Comparison of ENCODE assay signal across 11 cellular contexts in the genomic region with DNA sequence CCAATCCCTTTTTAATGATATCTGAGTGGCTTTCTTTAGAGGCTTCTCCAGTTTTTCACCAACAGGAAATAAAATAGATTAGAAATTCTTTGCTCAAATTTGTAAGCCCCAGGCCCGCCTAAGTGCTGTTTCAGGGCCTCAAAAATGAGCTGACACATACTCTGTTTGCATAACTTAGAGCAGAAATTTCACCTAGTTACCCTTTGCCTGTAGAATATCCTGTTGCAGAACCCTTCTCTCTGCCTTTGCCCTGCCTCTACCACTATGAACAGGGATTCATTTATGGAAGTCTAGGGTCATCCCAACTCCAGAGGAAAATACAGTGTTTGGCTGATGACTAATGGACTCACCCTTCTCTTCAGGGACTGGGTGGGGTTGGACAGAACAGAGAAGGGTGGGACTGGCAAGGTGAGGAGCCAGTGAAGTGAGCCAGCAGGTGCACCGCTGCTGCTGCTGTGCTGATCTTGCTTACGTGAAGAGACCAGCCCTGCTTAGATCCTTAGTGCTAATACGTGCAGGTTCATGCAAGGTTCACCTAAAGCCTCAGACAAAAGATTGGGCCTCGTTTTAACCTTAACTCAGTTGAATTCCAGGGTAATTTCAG. TPM values are rescaled to one million over a fixed set of nuclear protein-coding genes. Genes with fewer than 3 reads are reported as not detected.
DNase-seq lines count a peak whose midpoint lies in the region; ATAC-seq and TF ChIP-seq lines count a peak whose summit lies in the region.
"Had no signal": no experiment of that assay in that cellular context is flagged by ENCODE, and none has a peak within 500 bp of the region (broad histone marks: within the 10 kb centered on the region; RNA-seq: fewer than 3 reads in every experiment).

No MANE protein-coding gene starts in this region.

- CTCF ChIA-PET in activated CD8-positive, alpha-beta T cell treated with anti-CD3 and anti-CD28 coated beads for 36 hours (lab: Charles Lee): no interaction called here
- CTCF ChIA-PET in activated CD8-positive, alpha-beta T cell treated with anti-CD3 and anti-CD28 coated beads, Interleukin-2, amount 10 ng/mL, durations not matched to agents 7 days and 5 days (lab: Charles Lee): no interaction called here
- CTCF ChIA-PET in RWPE1 (lab: Yijun Ruan, JAX): no interaction called here

- no peak for TF ChIP-seq CTCF in activated CD8-positive, alpha-beta T cell treated with anti-CD3 and anti-CD28 coated beads for 36 hours (IDR thresholded peaks at IDR 0.05)
- TF ChIP-seq CTCF in RWPE1 (conservative IDR thresholded peaks at IDR 0.05; ENCODE audit: low read depth): no peak
- no peak for TF ChIP-seq CTCF in suprapubic skin (IDR thresholded peaks at IDR 0.05)

- intact Hi-C loops in activated CD8-positive, alpha-beta T cell treated with anti-CD3 and anti-CD28 coated beads for 36 hours (cut with micrococcal nuclease): no loop called here

- H3K4me3 ChIP-seq in suprapubic skin: no peak overlapping the region
- H3K4me3 ChIP-seq: SJCRH30 had no signal

- no peak for TF ChIP-seq EP300 in suprapubic skin (IDR thresholded peaks at IDR 0.05)

- no peak overlapping the region for H3K4me3 Mint-ChIP-seq in activated CD8-positive, alpha-beta T cell treated with anti-CD3 and anti-CD28 coated beads for 36 hours
- no peak overlapping the region for H3K4me3 Mint-ChIP-seq in activated CD8-positive, alpha-beta T cell treated with anti-CD3 and anti-CD28 coated beads, Interleukin-2, amount 10 ng/mL, durations not matched to agents 7 days and 5 days
- peak overlapping the region in 4 of 5 donors; percentile 7 to 56 (median 46) for H3K4me3 Mint-ChIP-seq in immature natural killer cell

- H3K9me3 ChIP-seq in suprapubic skin: no peaks in the 10 kb centered on the region
- H3K9me3 ChIP-seq: SJCRH30 had no signal

- no peak for TF ChIP-seq POLR2A in suprapubic skin (IDR thresholded peaks at IDR 0.05)

- peaks cover 7% of the 10 kb centered on the region for H3K36me3 Mint-ChIP-seq in activated CD8-positive, alpha-beta T cell treated with anti-CD3 and anti-CD28 coated beads for 36 hours (ENCODE audit: low read depth)
- H3K36me3 Mint-ChIP-seq in activated CD8-positive, alpha-beta T cell treated with anti-CD3 and anti-CD28 coated beads, Interleukin-2, amount 10 ng/mL, durations not matched to agents 7 days and 5 days (ENCODE audit: low read depth): peaks cover 35% of the 10 kb centered on the region
- H3K36me3 Mint-ChIP-seq in immature natural killer cell: no peaks in the 10 kb centered on the region

- POLR2A ChIA-PET in activated CD8-positive, alpha-beta T cell treated with anti-CD3 and anti-CD28 coated beads for 36 hours (lab: Charles Lee): interaction anchor here (0.6 to 1.0 kb wide), 2 partner anchors 14 to 35 kb away, joined by 3 to 4 read pairs; no protein-coding TSS in a partner anchor
- POLR2A ChIA-PET in activated CD8-positive, alpha-beta T cell treated with anti-CD3 and anti-CD28 coated beads, Interleukin-2, amount 10 ng/mL, durations not matched to agents 7 days and 5 days (lab: Charles Lee): interaction anchor here (0.6 kb wide), 1 partner anchor 1966 kb away, joined by 4 read pairs; no protein-coding TSS in a partner anchor
- POLR2A ChIA-PET in RWPE1 (lab: Yijun Ruan, JAX; ENCODE audit: low non-redundant PET): interaction anchor here (0.6 kb wide), 1 partner anchor 12 kb away, joined by 6 read pairs; no protein-coding TSS in a partner anchor

- no peak overlapping the region for H3K27ac ChIP-seq in RWPE1
- H3K27ac ChIP-seq in suprapubic skin: peak overlapping the region; percentile 31
- H3K27ac ChIP-seq: SJCRH30 had no signal

- H3K27me3 Mint-ChIP-seq in activated CD8-positive, alpha-beta T cell treated with anti-CD3 and anti-CD28 coated beads for 36 hours: no peaks in the 10 kb centered on the region
- no peaks in the 10 kb centered on the region for H3K27me3 Mint-ChIP-seq in activated CD8-positive, alpha-beta T cell treated with anti-CD3 and anti-CD28 coated beads, Interleukin-2, amount 10 ng/mL, durations not matched to agents 7 days and 5 days (ENCODE audit: low read depth)
- H3K27me3 Mint-ChIP-seq in immature natural killer cell (ENCODE audit: low read depth in 3 of 3): peaks cover 0 to 3% (median 0%) of the 10 kb centered on the region in 3 donors

- H3K27me3 ChIP-seq in suprapubic skin: no peaks in the 10 kb centered on the region
- H3K27me3 ChIP-seq: SJCRH30 had no signal

- ATAC-seq in activated CD8-positive, alpha-beta T cell treated with anti-CD3 and anti-CD28 coated beads for 36 hours: peak; percentile 49
- ATAC-seq in activated CD8-positive, alpha-beta T cell treated with anti-CD3 and anti-CD28 coated beads, Interleukin-2, amount 10 ng/mL, durations not matched to agents 7 days and 5 days: no peak
- ATAC-seq in HG03045 (IDR thresholded peaks at IDR 0.05; ENCODE audit: unreplicated experiment): no peak
- no peak for ATAC-seq in stimulated activated naive CD8-positive, alpha-beta T cell treated with anti-CD3 and anti-CD28 coated beads, Interleukin-15, Interleukin-2, amounts not matched to agents 100 U/mL and 50 U/mL, for 24 hours

- no peaks in the 10 kb centered on the region for H3K9me3 Mint-ChIP-seq in activated CD8-positive, alpha-beta T cell treated with anti-CD3 and anti-CD28 coated beads for 36 hours
- H3K9me3 Mint-ChIP-seq in activated CD8-positive, alpha-beta T cell treated with anti-CD3 and anti-CD28 coated beads, Interleukin-2, amount 10 ng/mL, durations not matched to agents 7 days and 5 days (ENCODE audit: insufficient read depth): no peaks in the 10 kb centered on the region
- no peaks in the 10 kb centered on the region for H3K9me3 Mint-ChIP-seq in immature natural killer cell
- H3K9me3 Mint-ChIP-seq: activated T-helper 2 cell treated with anti-CD3 and anti-CD28 coated beads, Interferon-gamma antibody, Interleukin-2, Interleukin-4, amounts not matched to agents 10 μg/mL and 5 μg/mL and 100 μg/mL, durations not matched to agents 14 hours and 24 hours and 36 hours had no signal

- no peaks in the 10 kb centered on the region for H3K36me3 ChIP-seq in suprapubic skin

- H3K4me1 ChIP-seq in suprapubic skin: peaks cover 33% of the 10 kb centered on the region

- peaks cover 46% of the 10 kb centered on the region for H3K4me1 Mint-ChIP-seq in activated CD8-positive, alpha-beta T cell treated with anti-CD3 and anti-CD28 coated beads for 36 hours (ENCODE audit: low read depth)
- H3K4me1 Mint-ChIP-seq in activated CD8-positive, alpha-beta T cell treated with anti-CD3 and anti-CD28 coated beads, Interleukin-2, amount 10 ng/mL, durations not matched to agents 7 days and 5 days (ENCODE audit: low read depth): peaks cover 20% of the 10 kb centered on the region
- peaks cover 74 to 91% of the 10 kb centered on the region in 2 donors for H3K4me1 Mint-ChIP-seq in immature natural killer cell

- H3K27ac Mint-ChIP-seq in activated CD8-positive, alpha-beta T cell treated with anti-CD3 and anti-CD28 coated beads for 36 hours: peak overlapping the region; percentile 52
- no peak overlapping the region for H3K27ac Mint-ChIP-seq in activated CD8-positive, alpha-beta T cell treated with anti-CD3 and anti-CD28 coated beads, Interleukin-2, amount 10 ng/mL, durations not matched to agents 7 days and 5 days
- H3K27ac Mint-ChIP-seq in immature natural killer cell: peak overlapping the region; percentile 78 to 98 (median 88)
- H3K27ac Mint-ChIP-seq: activated T-helper 2 cell treated with anti-CD3 and anti-CD28 coated beads, Interferon-gamma antibody, Interleukin-2, Interleukin-4, amounts not matched to agents 10 μg/mL and 5 μg/mL and 100 μg/mL, durations not matched to agents 14 hours and 24 hours and 36 hours had no signal

- 59% methylated on average over 5 of the region's 5 CpGs for WGBS in suprapubic skin

- DNase-seq in activated CD8-positive, alpha-beta T cell treated with anti-CD3 and anti-CD28 coated beads for 36 hours: no peak
- DNase-seq in activated CD8-positive, alpha-beta T cell treated with anti-CD3 and anti-CD28 coated beads, Interleukin-2, amount 10 ng/mL, durations not matched to agents 7 days and 5 days: no peak
- peak; percentile 92 for DNase-seq in RWPE1 (ENCODE audit: low spot score)
- DNase-seq in immature natural killer cell: no peak
- no peak for DNase-seq in suprapubic skin (ENCODE audit: low spot score in 2 of 2)
- DNase-seq in stimulated activated naive CD8-positive, alpha-beta T cell treated with anti-CD3 and anti-CD28 coated beads, Interleukin-15, Interleukin-2, amounts not matched to agents 100 U/mL and 50 U/mL, for 24 hours: no peak
- no peak for DNase-seq in AG08395 (ENCODE audit: low spot score)
- DNase-seq: activated CD4-positive, CD25-positive, alpha-beta regulatory T cell; SJCRH30 had no signal

RNA-seq across cellular contexts. Expression of a gene that starts 22.8 kb away (rescaled TPM):
- 10 to 100 TPM; 52.2 to 55.3 TPM for total RNA-seq in activated CD8-positive, alpha-beta T cell treated with anti-CD3 and anti-CD28 coated beads for 36 hours
- total RNA-seq in activated CD8-positive, alpha-beta T cell treated with anti-CD3 and anti-CD28 coated beads, Interleukin-2, amount 10 ng/mL, durations not matched to agents 7 days and 5 days: 100 to 1,000 TPM; 126 to 132 TPM
- 100 to 1,000 TPM; 352 to 383 (median 365) TPM for polyA plus RNA-seq in immature natural killer cell
- 10 to 100 TPM; 32.3 to 46.3 (median 44.3) TPM for total RNA-seq in suprapubic skin

RNA-seq across cellular contexts. Expression of a gene that starts 23.2 kb away (rescaled TPM):
- total RNA-seq in activated CD8-positive, alpha-beta T cell treated with anti-CD3 and anti-CD28 coated beads for 36 hours: 10 to 100 TPM; 15.9 to 16.9 TPM
- total RNA-seq in activated CD8-positive, alpha-beta T cell treated with anti-CD3 and anti-CD28 coated beads, Interleukin-2, amount 10 ng/mL, durations not matched to agents 7 days and 5 days: 10 to 100 TPM; 26.9 to 28.2 TPM
- 10 to 100 TPM; 35.2 to 95.8 (median 38.6) TPM for polyA plus RNA-seq in immature natural killer cell
- 10 to 100 TPM; 22.1 to 63.3 (median 33.7) TPM for total RNA-seq in suprapubic skin

Comparison
In these comparisons a context has a peak if more than half of its experiments do, and no peak if none do; other contexts are left out.
1. H3K4me3 Mint-ChIP-seq: peak in immature natural killer cell (4 of 5); none in activated CD8-positive, alpha-beta T cell treated with anti-CD3 and anti-CD28 coated beads for 36 hours (single experiment) and activated CD8-positive, alpha-beta T cell treated with anti-CD3 and anti-CD28 coated beads, Interleukin-2, amount 10 ng/mL, durations not matched to agents 7 days and 5 days (single experiment).